9 cellular contexts compared by ENCODE assay signal in the genomic region with DNA sequence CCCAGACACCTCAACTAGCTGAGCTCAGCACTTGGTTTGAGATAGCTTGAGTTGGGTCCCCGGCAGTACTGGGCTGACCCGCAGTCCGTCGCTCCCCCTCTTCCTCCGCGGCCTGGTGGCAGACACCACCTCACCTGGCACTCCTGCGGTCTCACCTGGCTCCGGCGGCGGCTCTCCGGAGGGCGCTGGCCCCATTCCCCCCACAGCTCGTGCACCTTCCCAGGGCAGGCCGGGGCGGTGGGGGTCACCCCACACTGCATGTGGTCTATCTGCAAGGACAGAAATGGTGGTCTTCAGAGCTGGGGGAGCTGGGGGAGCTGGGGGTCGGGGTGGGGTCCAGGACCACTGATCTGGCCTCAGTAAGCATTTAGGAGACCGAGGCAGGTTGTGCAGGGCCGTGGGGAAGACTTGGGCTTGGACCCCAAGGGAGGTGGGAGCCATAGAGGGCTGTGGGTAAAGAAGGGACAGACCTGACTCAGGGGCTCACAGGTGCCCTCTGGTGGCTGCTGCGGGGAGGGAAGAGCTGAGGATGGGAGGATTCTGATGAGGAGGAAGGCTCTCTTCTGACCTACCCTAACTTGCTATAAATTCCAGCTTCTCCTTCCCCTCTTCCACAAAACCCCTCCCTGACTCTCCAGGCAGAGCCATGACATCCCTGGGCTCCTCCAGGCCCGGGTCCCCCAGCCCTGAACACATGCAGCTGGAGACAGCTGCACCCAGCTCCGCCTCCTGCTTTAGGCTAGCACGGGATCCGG. TPM values are rescaled to one million over a fixed set of nuclear protein-coding genes. Genes with fewer than 3 reads are reported as not detected.
DNase-seq lines count a peak whose midpoint lies in the region; ATAC-seq, FAIRE-seq and TF ChIP-seq lines count a peak whose summit lies in the region.
"Had no signal": no experiment of that assay in that cellular context is flagged by ENCODE, and none has a peak within 500 bp of the region (broad histone marks: within the 10 kb centered on the region; RNA-seq: fewer than 3 reads in every experiment).

No MANE protein-coding gene starts in this region.

- no peak for FAIRE-seq in A549 (lab: Jason Lieb, UNC)

- TF ChIP-seq POLR2A in A549 (IDR thresholded peaks at IDR 0.05; ENCODE audit: low read length) (no peak), spleen (IDR thresholded peaks at IDR 0.05) (no peak)

- intact Hi-C loops in activated T-helper 2 cell treated with anti-CD3 and anti-CD28 coated beads, Interferon-gamma antibody, Interleukin-2, Interleukin-4, amounts not matched to agents 10 μg/mL and 5 μg/mL and 100 μg/mL, durations not matched to agents 14 hours and 24 hours and 36 hours (cut with micrococcal nuclease), result no loop called here
- intact Hi-C loops in Right ventricle myocardium superior (cut with DNase I), result no loop called here
- intact Hi-C loops in spleen (cut with DNase I; ENCODE audit: low total_unique reads), result loop anchor here (10.0 kb wide), 1 partner anchor 260 kb away; no protein-coding TSS in a partner anchor

- DNase-seq in A549 (ENCODE audit: low read depth in 1 of 2, low spot score in 1 of 2) (peak; percentile 51 to 63), RPMI7951 (ENCODE audit: low read depth) (peak; percentile 42), Right ventricle myocardium superior (peak; percentile 74), spleen (peak; percentile 90), medulla oblongata (ENCODE audit: extremely low spot score) (no peak)
- DNase-seq in activated T-helper 2 cell treated with anti-CD3 and anti-CD28 coated beads, Interferon-gamma antibody, Interleukin-2, Interleukin-4, amounts not matched to agents 10 μg/mL and 5 μg/mL and 100 μg/mL, durations not matched to agents 14 hours and 24 hours and 36 hours (ENCODE audit: low spot score), result peak; percentile 48

- CTCF ChIA-PET in A549 (lab: Yijun Ruan, JAX), result interaction anchor here (0.5 to 3.3 kb wide), 29 partner anchors 8 to 258 kb away, joined by 3 to 51 read pairs (median 5); a partner anchor contains a TSS

- no peaks in the 10 kb centered on the region for H3K36me3 ChIP-seq in spleen

- POLR2A ChIA-PET in A549 (lab: Yijun Ruan, JAX), result interaction anchor here (0.6 kb wide), 1 partner anchor 59 kb away, joined by 9 read pairs; no protein-coding TSS in a partner anchor

- H3K27me3 ChIP-seq in spleen (replicated peaks in 1 of 7), result peaks cover 0 to 23% (median 0%) of the 10 kb centered on the region in 7 donors

- TF ChIP-seq CTCF in A549 (IDR thresholded peaks at IDR 0.05) (peak; percentile 54), GM12874 (IDR thresholded peaks at IDR 0.05; ENCODE audit: insufficient read depth, low read depth, low read length) (peak; percentile 86), spleen (IDR thresholded peaks at IDR 0.05 in 8 of 11, conservative IDR thresholded peaks at IDR 0.05 in 3 of 11) (peak; percentile 42 to 90 (median 70))

- peak; percentile 82 to 84 for ATAC-seq in A549
- ATAC-seq in Right ventricle myocardium superior (ENCODE audit: poor library complexity), result peak; percentile 48
- no peak for ATAC-seq in HG03045 (IDR thresholded peaks at IDR 0.05; ENCODE audit: unreplicated experiment)

- no peaks in the 10 kb centered on the region for H3K36me3 Mint-ChIP-seq in activated T-helper 2 cell treated with anti-CD3 and anti-CD28 coated beads, Interferon-gamma antibody, Interleukin-2, Interleukin-4, amounts not matched to agents 10 μg/mL and 5 μg/mL and 100 μg/mL, durations not matched to agents 14 hours and 24 hours and 36 hours (ENCODE audit: low read depth)
- H3K36me3 Mint-ChIP-seq: mesothelial cell of epicardium had no signal

- H3K4me3 ChIP-seq in A549 (no peak overlapping the region), spleen (peak overlapping the region in 2 of 8 donors; percentile 23 to 45)

- H3K4me1 Mint-ChIP-seq in activated T-helper 2 cell treated with anti-CD3 and anti-CD28 coated beads, Interferon-gamma antibody, Interleukin-2, Interleukin-4, amounts not matched to agents 10 μg/mL and 5 μg/mL and 100 μg/mL, durations not matched to agents 14 hours and 24 hours and 36 hours (ENCODE audit: low read depth), result no peaks in the 10 kb centered on the region

- TF ChIP-seq EP300 in A549 (IDR thresholded peaks at IDR 0.05), result no peak

- no peak overlapping the region for H3K4me2 ChIP-seq in A549

- WGBS in A549 (ENCODE audit: missing lambda C conversion rate), result 51% methylated on average over 21 of the region's 23 CpGs
- 65 to 70% (median 69%) methylated on average over 23 of the region's 23 CpGs for WGBS in spleen, 5 donors

- no peaks in the 10 kb centered on the region for H3K9me3 Mint-ChIP-seq in activated T-helper 2 cell treated with anti-CD3 and anti-CD28 coated beads, Interferon-gamma antibody, Interleukin-2, Interleukin-4, amounts not matched to agents 10 μg/mL and 5 μg/mL and 100 μg/mL, durations not matched to agents 14 hours and 24 hours and 36 hours
- H3K9me3 Mint-ChIP-seq: mesothelial cell of epicardium had no signal

- H3K27me3 Mint-ChIP-seq in activated T-helper 2 cell treated with anti-CD3 and anti-CD28 coated beads, Interferon-gamma antibody, Interleukin-2, Interleukin-4, amounts not matched to agents 10 μg/mL and 5 μg/mL and 100 μg/mL, durations not matched to agents 14 hours and 24 hours and 36 hours (ENCODE audit: low read depth), result no peaks in the 10 kb centered on the region

- H3K4me3 Mint-ChIP-seq in activated T-helper 2 cell treated with anti-CD3 and anti-CD28 coated beads, Interferon-gamma antibody, Interleukin-2, Interleukin-4, amounts not matched to agents 10 μg/mL and 5 μg/mL and 100 μg/mL, durations not matched to agents 14 hours and 24 hours and 36 hours (ENCODE audit: low read depth), result no peak overlapping the region
- H3K4me3 Mint-ChIP-seq: mesothelial cell of epicardium had no signal

- TF ChIP-seq RAD21 in A549 (conservative IDR thresholded peaks at IDR 0.05 in 1 of 2, IDR thresholded peaks at IDR 0.05 in 1 of 2), result peak; percentile 34; a peak in 4 of 5 replicates

- H3K27ac ChIP-seq in A549 (no peak overlapping the region), spleen (peak overlapping the region in 2 of 8 donors; percentile 19 to 27)

- H3K9me3 ChIP-seq in A549 (no peaks in the 10 kb centered on the region), spleen (no peaks in the 10 kb centered on the region)

- no peak overlapping the region for H3K27ac Mint-ChIP-seq in activated T-helper 2 cell treated with anti-CD3 and anti-CD28 coated beads, Interferon-gamma antibody, Interleukin-2, Interleukin-4, amounts not matched to agents 10 μg/mL and 5 μg/mL and 100 μg/mL, durations not matched to agents 14 hours and 24 hours and 36 hours
- H3K27ac Mint-ChIP-seq: mesothelial cell of epicardium had no signal

- H3K4me1 ChIP-seq in A549 (peaks cover 5% of the 10 kb centered on the region; the same call in 1 of the 3 replicates), spleen (peaks cover 0 to 18% (median 2%) of the 10 kb centered on the region in 6 donors)

RNA-seq across cellular contexts. Expression of a gene that starts 6.7 kb away (rescaled TPM):
- polyA plus RNA-seq in A549 (2011; rRNA removed) (0.04 and 0.07 TPM in 2 replicates), A549 (2017; fragmentation: RNase III; extraction: RNeasy Plus Mini Kit Qiagen cat#74134 plus additional on column Dnase treatment) (0.20 to 0.24 TPM (median 0.23 TPM) in 3 replicates), spleen (1 to 10 TPM in 1 of 3 donors, under 1 TPM in 2; 0.27 to 1.2 (median 0.52) TPM)
- 0.07 and 0.10 TPM in 2 replicates for polyA plus RNA-seq in A549 (2012; cell fraction: cytosol; rRNA removed)
- 0.53 and 0.65 TPM in 2 replicates for polyA plus RNA-seq in A549 (2012; cell fraction: nucleus; rRNA removed)
- polyA minus RNA-seq in A549 (2011; rRNA and poly(A)+ RNA removed), result 0.05 TPM in 1 of 2 replicates, not detected in the other
- not detected in 2 replicates for total RNA-seq in RPMI7951 (2014; rRNA removed; shearing (Covaris generic))
- total RNA-seq in activated T-helper 2 cell treated with anti-CD3 and anti-CD28 coated beads, Interferon-gamma antibody, Interleukin-2, Interleukin-4, amounts not matched to agents 10 μg/mL and 5 μg/mL and 100 μg/mL, durations not matched to agents 14 hours and 24 hours and 36 hours, result 0.05 and 0.09 TPM in 2 replicates
- total RNA-seq in Right ventricle myocardium superior (239 TPM), spleen (10 to 100 TPM in 1 of 7 donors, 1 to 10 TPM in 5, under 1 TPM in 1; 0.85 to 10.2 (median 4.5) TPM)

RNA-seq across cellular contexts. Expression of a gene that starts 10.0 kb away (rescaled TPM):
- polyA plus RNA-seq in A549 (2011; rRNA removed), result 0.04 and 0.25 TPM in 2 replicates
- 0.04 and 0.05 TPM in 2 replicates for polyA plus RNA-seq in A549 (2012; cell fraction: cytosol; rRNA removed)
- polyA plus RNA-seq in A549 (2012; cell fraction: nucleus; rRNA removed), result 0.31 and 0.49 TPM in 2 replicates
- 0.08 to 0.11 TPM in 2 of 3 replicates, not detected in the other for polyA plus RNA-seq in A549 (2017; fragmentation: RNase III; extraction: RNeasy Plus Mini Kit Qiagen cat#74134 plus additional on column Dnase treatment)
- polyA minus RNA-seq in A549 (2011; rRNA and poly(A)+ RNA removed), result not detected in 2 replicates
- total RNA-seq in RPMI7951 (2014; rRNA removed; shearing (Covaris generic)), result not detected in 2 replicates
- total RNA-seq in activated T-helper 2 cell treated with anti-CD3 and anti-CD28 coated beads, Interferon-gamma antibody, Interleukin-2, Interleukin-4, amounts not matched to agents 10 μg/mL and 5 μg/mL and 100 μg/mL, durations not matched to agents 14 hours and 24 hours and 36 hours, result 0.27 TPM in 1 of 2 replicates, not detected in the other
- 64.6 TPM for total RNA-seq in Right ventricle myocardium superior
- total RNA-seq in spleen, result 10 to 100 TPM in 4 of 7 donors, 1 to 10 TPM in 3; 2.4 to 18.4 (median 15.1) TPM
- polyA plus RNA-seq in spleen, result 1 to 10 TPM in 2 of 3 donors, under 1 TPM in 1; 0.82 to 2.2 (median 2.1) TPM

RNA-seq across cellular contexts. Expression of a gene that starts 14.9 kb away (rescaled TPM):
- polyA plus RNA-seq in A549 (2011; rRNA removed), result 0.18 and 0.21 TPM in 2 replicates
- 0.03 and 0.05 TPM in 2 replicates for polyA plus RNA-seq in A549 (2012; cell fraction: cytosol; rRNA removed)
- 0.05 and 0.09 TPM in 2 replicates for polyA plus RNA-seq in A549 (2012; cell fraction: nucleus; rRNA removed)
- polyA plus RNA-seq in A549 (2017; fragmentation: RNase III; extraction: RNeasy Plus Mini Kit Qiagen cat#74134 plus additional on column Dnase treatment), result 0.03 to 0.04 TPM in 2 of 3 replicates, not detected in the other
- polyA minus RNA-seq in A549 (2011; rRNA and poly(A)+ RNA removed), result 0.08 and 0.19 TPM in 2 replicates
- not detected in 2 replicates for total RNA-seq in RPMI7951 (2014; rRNA removed; shearing (Covaris generic))
- total RNA-seq in activated T-helper 2 cell treated with anti-CD3 and anti-CD28 coated beads, Interferon-gamma antibody, Interleukin-2, Interleukin-4, amounts not matched to agents 10 μg/mL and 5 μg/mL and 100 μg/mL, durations not matched to agents 14 hours and 24 hours and 36 hours, result 0.18 and 0.37 TPM in 2 replicates
- total RNA-seq in Right ventricle myocardium superior, result 0.22 TPM
- 10 to 100 TPM in 6 of 7 donors, 1 to 10 TPM in 1; 9.6 to 54.0 (median 15.8) TPM for total RNA-seq in spleen
- 1 to 10 TPM; 1.7 to 5.6 (median 2.3) TPM for polyA plus RNA-seq in spleen

RNA-seq across cellular contexts. Expression of a gene that starts 34.5 kb away (rescaled TPM):
- polyA plus RNA-seq in A549 (2011; rRNA removed) (5.4 and 5.7 TPM in 2 replicates), A549 (2017; fragmentation: RNase III; extraction: RNeasy Plus Mini Kit Qiagen cat#74134 plus additional on column Dnase treatment) (8.0 to 9.0 TPM (median 9.0 TPM) in 3 replicates), spleen (10 to 100 TPM in 2 of 3 donors, 1 to 10 TPM in 1; 5.5 to 24.6 (median 11.2) TPM)
- polyA plus RNA-seq in A549 (2012; cell fraction: cytosol; rRNA removed), result 8.7 and 11.2 TPM in 2 replicates
- 10.1 and 12.4 TPM in 2 replicates for polyA plus RNA-seq in A549 (2012; cell fraction: nucleus; rRNA removed)
- polyA minus RNA-seq in A549 (2011; rRNA and poly(A)+ RNA removed), result 16.0 and 17.2 TPM in 2 replicates
- 1.1 TPM in 2 replicates for total RNA-seq in RPMI7951 (2014; rRNA removed; shearing (Covaris generic))
- not detected in 2 replicates for total RNA-seq in activated T-helper 2 cell treated with anti-CD3 and anti-CD28 coated beads, Interferon-gamma antibody, Interleukin-2, Interleukin-4, amounts not matched to agents 10 μg/mL and 5 μg/mL and 100 μg/mL, durations not matched to agents 14 hours and 24 hours and 36 hours
- total RNA-seq in Right ventricle myocardium superior (15.0 TPM), spleen (10 to 100 TPM; 20.7 to 85.0 (median 55.6) TPM)

RNA-seq across cellular contexts. Expression of a gene that starts 52.9 kb away (rescaled TPM):
- 8.9 and 10.8 TPM in 2 replicates for polyA plus RNA-seq in A549 (2011; rRNA removed)
- polyA plus RNA-seq in A549 (2012; cell fraction: cytosol; rRNA removed), result 26.0 and 26.6 TPM in 2 replicates
- polyA plus RNA-seq in A549 (2012; cell fraction: nucleus; rRNA removed), result 41.1 and 42.8 TPM in 2 replicates
- 29.6 to 36.1 TPM (median 34.3 TPM) in 3 replicates for polyA plus RNA-seq in A549 (2017; fragmentation: RNase III; extraction: RNeasy Plus Mini Kit Qiagen cat#74134 plus additional on column Dnase treatment)
- 10.1 and 11.1 TPM in 2 replicates for polyA minus RNA-seq in A549 (2011; rRNA and poly(A)+ RNA removed)
- 41.9 and 60.5 TPM in 2 replicates for total RNA-seq in RPMI7951 (2014; rRNA removed; shearing (Covaris generic))
- total RNA-seq in activated T-helper 2 cell treated with anti-CD3 and anti-CD28 coated beads, Interferon-gamma antibody, Interleukin-2, Interleukin-4, amounts not matched to agents 10 μg/mL and 5 μg/mL and 100 μg/mL, durations not matched to agents 14 hours and 24 hours and 36 hours, result 61.9 and 75.6 TPM in 2 replicates
- total RNA-seq in Right ventricle myocardium superior, result 27.8 TPM
- total RNA-seq in spleen, result 10 to 100 TPM; 23.2 to 39.7 (median 29.4) TPM
- 100 to 1,000 TPM in 1 of 3 donors, 10 to 100 TPM in 2; 25.3 to 136 (median 26.0) TPM for polyA plus RNA-seq in spleen

Comparison
In these comparisons a context has a peak if more than half of its experiments do, and no peak if none do; other contexts are left out.
1. RNA of a gene that starts 6.7 kb away (total RNA-seq): 239 TPM in Right ventricle myocardium superior (single experiment); 0.85 to 10.2 TPM in spleen, 0.05 to 0.09 TPM in activated T-helper 2 cell treated with anti-CD3 and anti-CD28 coated beads, Interferon-gamma antibody, Interleukin-2, Interleukin-4, amounts not matched to agents 10 μg/mL and 5 μg/mL and 100 μg/mL, durations not matched to agents 14 hours and 24 hours and 36 hours and not detected in RPMI7951; every median in the first group is over 10 times any median in the second.
2. Peak in every context shown above with its lines, with median percentiles within 50 percentile points of each other: CTCF ChIP-seq.